29 cellular contexts compared by ENCODE assay signal in genomic region chr20:55592866-55593265, GRCh38.
"Had no signal": no experiment of that assay in that cellular context is flagged by ENCODE, and none has a peak within 500 bp of the region (broad histone marks: within the 10 kb centered on the region; RNA-seq: fewer than 3 reads in every experiment).

No MANE protein-coding gene starts in this region.

- H3K36me3 ChIP-seq: brain microvascular endothelial cell, esophagus muscularis mucosa, gastrocnemius medialis, heart right ventricle had no signal

- H3K4me1 Mint-ChIP-seq: activated CD4-positive, alpha-beta T cell treated with anti-CD3 and anti-CD28 coated beads for 36 hours; activated CD4-positive, alpha-beta T cell treated with anti-CD3 and anti-CD28 coated beads, Interleukin-2, amount 10 ng/mL, durations not matched to agents 24 days and 14 days; activated CD8-positive, alpha-beta memory T cell treated with anti-CD3 and anti-CD28 coated beads, Interleukin-2, amount 10 ng/mL, durations not matched to agents 7 days and 5 days; activated naive CD4-positive, alpha-beta T cell treated with anti-CD3 and anti-CD28 coated beads, Interleukin-2, amount 10 ng/mL, durations not matched to agents 7 days and 5 days had no signal

- H3K27ac Mint-ChIP-seq: activated CD4-positive, alpha-beta memory T cell treated with anti-CD3 and anti-CD28 coated beads for 36 hours; activated CD4-positive, alpha-beta T cell treated with anti-CD3 and anti-CD28 coated beads for 36 hours; activated CD4-positive, alpha-beta T cell treated with anti-CD3 and anti-CD28 coated beads, Interleukin-2, amount 10 ng/mL, durations not matched to agents 24 days and 14 days; activated CD8-positive, alpha-beta memory T cell treated with anti-CD3 and anti-CD28 coated beads, Interleukin-2, amount 10 ng/mL, durations not matched to agents 7 days and 5 days; activated CD8-positive, alpha-beta T cell treated with anti-CD3 and anti-CD28 coated beads, Interleukin-2, amount 10 ng/mL, durations not matched to agents 7 days and 5 days; activated naive CD4-positive, alpha-beta T cell treated with anti-CD3 and anti-CD28 coated beads, Interleukin-2, amount 10 ng/mL, durations not matched to agents 7 days and 5 days; activated naive CD8-positive, alpha-beta T cell; effector memory CD8-positive, alpha-beta T cell had no signal

- H3K4me3 Mint-ChIP-seq: activated CD4-positive, alpha-beta memory T cell treated with anti-CD3 and anti-CD28 coated beads for 36 hours; activated CD4-positive, alpha-beta T cell treated with anti-CD3 and anti-CD28 coated beads for 36 hours; activated CD4-positive, alpha-beta T cell treated with anti-CD3 and anti-CD28 coated beads, Interleukin-2, amount 10 ng/mL, durations not matched to agents 24 days and 14 days; activated CD8-positive, alpha-beta memory T cell treated with anti-CD3 and anti-CD28 coated beads, Interleukin-2, amount 10 ng/mL, durations not matched to agents 7 days and 5 days; activated CD8-positive, alpha-beta T cell treated with anti-CD3 and anti-CD28 coated beads, Interleukin-2, amount 10 ng/mL, durations not matched to agents 7 days and 5 days; activated naive CD4-positive, alpha-beta T cell treated with anti-CD3 and anti-CD28 coated beads, Interleukin-2, amount 10 ng/mL, durations not matched to agents 7 days and 5 days; activated naive CD8-positive, alpha-beta T cell; effector memory CD8-positive, alpha-beta T cell had no signal

- H3K9me3 Mint-ChIP-seq: activated CD4-positive, alpha-beta T cell treated with anti-CD3 and anti-CD28 coated beads, Interleukin-2, amount 10 ng/mL, durations not matched to agents 24 days and 14 days had no signal

- H3K4me1 ChIP-seq: esophagus muscularis mucosa, foreskin keratinocyte, gastrocnemius medialis, heart right ventricle had no signal

- H3K4me3 ChIP-seq: esophagus muscularis mucosa, gastrocnemius medialis, heart right ventricle had no signal

- H3K27me3 ChIP-seq: brain microvascular endothelial cell, esophagus muscularis mucosa, foreskin keratinocyte, gastrocnemius medialis, heart right ventricle had no signal

- H3K27me3 Mint-ChIP-seq: activated CD4-positive, alpha-beta memory T cell treated with anti-CD3 and anti-CD28 coated beads for 36 hours; activated CD4-positive, alpha-beta T cell treated with anti-CD3 and anti-CD28 coated beads for 36 hours; activated CD4-positive, alpha-beta T cell treated with anti-CD3 and anti-CD28 coated beads, Interleukin-2, amount 10 ng/mL, durations not matched to agents 24 days and 14 days; activated CD8-positive, alpha-beta memory T cell treated with anti-CD3 and anti-CD28 coated beads, Interleukin-2, amount 10 ng/mL, durations not matched to agents 7 days and 5 days; activated naive CD4-positive, alpha-beta T cell treated with anti-CD3 and anti-CD28 coated beads, Interleukin-2, amount 10 ng/mL, durations not matched to agents 7 days and 5 days; effector memory CD8-positive, alpha-beta T cell had no signal

- DNase-seq: activated CD4-positive, alpha-beta memory T cell treated with anti-CD3 and anti-CD28 coated beads for 36 hours; activated CD4-positive, alpha-beta T cell treated with anti-CD3 and anti-CD28 coated beads for 36 hours; activated CD4-positive, alpha-beta T cell treated with anti-CD3 and anti-CD28 coated beads, Interleukin-2, amount 10 ng/mL, durations not matched to agents 24 days and 14 days; activated CD4-positive, CD25-positive, alpha-beta regulatory T cell; activated CD4-positive, CD25-positive, alpha-beta regulatory T cell treated with anti-CD3 and anti-CD28 coated beads, Interleukin-2, amount 50 U/mL, for 72 hours; activated CD8-positive, alpha-beta memory T cell treated with anti-CD3 and anti-CD28 coated beads, Interleukin-2, amount 10 ng/mL, durations not matched to agents 7 days and 5 days; activated CD8-positive, alpha-beta memory T cell treated with anti-CD3 and anti-CD28 coated beads, Interleukin-2, amount 50 U/mL, for 4 hours; activated CD8-positive, alpha-beta T cell treated with anti-CD3 and anti-CD28 coated beads, Interleukin-2, amount 10 ng/mL, durations not matched to agents 7 days and 5 days; activated gamma-delta T cell; activated naive CD4-positive, alpha-beta T cell; activated naive CD4-positive, alpha-beta T cell treated with anti-CD3 and anti-CD28 coated beads, Interleukin-2, amount 10 ng/mL, durations not matched to agents 7 days and 5 days; activated T-cell treated with anti-CD3 and anti-CD28 coated beads, Interleukin-2, amount 50 U/mL, for 1 hour; activated T-cell treated with anti-CD3 and anti-CD28 coated beads, Interleukin-2, amount 50 U/mL, for 48 hours; amniotic stem cell; anterior cingulate cortex; brain microvascular endothelial cell; caudate nucleus; cortex of kidney; dermis blood vessel endothelial cell; effector CD4-positive, alpha-beta T cell; effector memory CD8-positive, alpha-beta T cell; erythroblast; foreskin keratinocyte; gastrocnemius medialis; heart right ventricle; T-helper 2 cell had no signal

- H3K27ac ChIP-seq: brain microvascular endothelial cell, esophagus muscularis mucosa, foreskin keratinocyte, gastrocnemius medialis, heart right ventricle had no signal

- ATAC-seq: activated CD4-positive, alpha-beta T cell treated with anti-CD3 and anti-CD28 coated beads for 36 hours; activated CD8-positive, alpha-beta memory T cell treated with anti-CD3 and anti-CD28 coated beads, Interleukin-2, amount 10 ng/mL, durations not matched to agents 7 days and 5 days; activated CD8-positive, alpha-beta T cell treated with anti-CD3 and anti-CD28 coated beads, Interleukin-2, amount 10 ng/mL, durations not matched to agents 7 days and 5 days; effector memory CD8-positive, alpha-beta T cell; foreskin keratinocyte; gastrocnemius medialis; heart right ventricle had no signal

- FAIRE-seq: astrocyte had no signal

- H3K36me3 Mint-ChIP-seq: activated CD4-positive, alpha-beta memory T cell treated with anti-CD3 and anti-CD28 coated beads for 36 hours; activated CD8-positive, alpha-beta memory T cell treated with anti-CD3 and anti-CD28 coated beads, Interleukin-2, amount 10 ng/mL, durations not matched to agents 7 days and 5 days; activated naive CD4-positive, alpha-beta T cell treated with anti-CD3 and anti-CD28 coated beads, Interleukin-2, amount 10 ng/mL, durations not matched to agents 7 days and 5 days; activated naive CD8-positive, alpha-beta T cell had no signal

- H3K9me3 ChIP-seq: esophagus muscularis mucosa, gastrocnemius medialis, heart right ventricle had no signal
